In the genomic region with DNA sequence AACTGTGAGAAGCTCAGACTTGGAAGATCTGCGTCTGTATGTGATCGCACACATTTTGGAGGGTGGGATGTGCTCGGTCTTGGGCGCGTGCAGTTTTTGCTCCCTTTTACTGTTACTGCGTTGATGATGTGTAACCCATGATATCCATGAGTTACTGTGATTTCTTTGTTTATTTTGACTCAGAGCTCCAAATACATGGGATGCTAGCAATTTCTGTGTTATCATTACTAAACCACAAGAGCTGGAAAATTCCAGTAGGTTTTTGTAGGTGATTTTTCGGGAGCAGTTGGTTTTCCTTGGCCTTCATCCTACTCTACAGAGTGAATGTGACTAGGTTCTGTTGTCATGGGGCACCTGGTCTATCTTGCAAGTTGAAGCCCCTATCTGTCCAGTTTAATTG, we compare ENCODE assay signal across 17 cellular contexts.
DNase-seq lines count a peak whose midpoint lies in the region; ATAC-seq, FAIRE-seq and TF ChIP-seq lines count a peak whose summit lies in the region.
"Had no signal": no experiment of that assay in that cellular context is flagged by ENCODE, and none has a peak within 500 bp of the region (broad histone marks: within the 10 kb centered on the region; RNA-seq: fewer than 3 reads in every experiment).

No MANE protein-coding gene starts in this region.

- POLR2A ChIA-PET in GM12878 (lab: Charles Lee), result no interaction called here

- TF ChIP-seq RAD21 in GM12878 (IDR thresholded peaks at IDR 0.05; ENCODE audit: insufficient read depth, low read depth, low read length), result no peak

- H3K9me3 ChIP-seq in right cardiac atrium (ENCODE audit: control insufficient read depth, low read length) (no peaks in the 10 kb centered on the region), GM12878 (replicated peaks; ENCODE audit: control insufficient read depth, insufficient read depth, low read length) (no peaks in the 10 kb centered on the region), right lobe of liver (no peaks in the 10 kb centered on the region)
- H3K9me3 ChIP-seq: body of pancreas, heart right ventricle, SK-N-SH, upper lobe of left lung had no signal

- FAIRE-seq in GM12878 (lab: Jason Lieb, UNC), result no peak

- ATAC-seq in right cardiac atrium, result no peak
- no peak for ATAC-seq in left ventricle myocardium superior
- ATAC-seq in GM12878, result no peak
- no peak for ATAC-seq in HG03571 (IDR thresholded peaks at IDR 0.05; ENCODE audit: unreplicated experiment)
- no peak for ATAC-seq in HG02763 (IDR thresholded peaks at IDR 0.05; ENCODE audit: unreplicated experiment)
- ATAC-seq in right lobe of liver, result no peak
- ATAC-seq: activated CD8-positive, alpha-beta T cell treated with anti-CD3 and anti-CD28 coated beads for 36 hours; body of pancreas had no signal

- no peak overlapping the region for H3K4me2 ChIP-seq in GM12878 (ENCODE audit: control insufficient read depth, insufficient read depth)
- H3K4me2 ChIP-seq: SK-N-SH had no signal

- SMC1A ChIA-PET in GM12878 (lab: Charles Lee; ENCODE audit: uncharacterized antibody, unreplicated experiment), result no interaction called here

- TF ChIP-seq CTCF in GM12878 (IDR thresholded peaks at IDR 0.05 in 2 of 3, conservative IDR thresholded peaks at IDR 0.05 in 1 of 3; ENCODE audit: control insufficient read depth in 2 of 3, extremely low read depth in 1 of 3, insufficient read depth in 1 of 3, low read depth in 3 of 3, low read length in 3 of 3) (no peak), right lobe of liver (IDR thresholded peaks at IDR 0.05) (no peak)

- intact Hi-C loops in right cardiac atrium (cut with DNase I) (no loop called here), left ventricle myocardium superior (cut with micrococcal nuclease) (no loop called here), GM12878 (cut with micrococcal nuclease; ENCODE audit: unreplicated experiment) (no loop called here), right lobe of liver (cut with DNase I) (no loop called here)

- no peaks in the 10 kb centered on the region for H4K20me1 ChIP-seq in GM12878 (ENCODE audit: control insufficient read depth, insufficient read depth)

- H3K4me3 ChIP-seq in right cardiac atrium (ENCODE audit: low read length) (no peak overlapping the region), GM12878 (no peak overlapping the region), right lobe of liver (no peak overlapping the region)
- H3K4me3 ChIP-seq: body of pancreas, upper lobe of left lung had no signal

- H3K27ac ChIP-seq in right cardiac atrium (ENCODE audit: low read length) (peak overlapping the region; percentile 20), GM12878 (ENCODE audit: control insufficient read depth, insufficient read depth) (no peak overlapping the region), right lobe of liver (no peak overlapping the region)
- H3K27ac ChIP-seq: body of pancreas, upper lobe of left lung had no signal

- RAD21 ChIA-PET in GM12878 (lab: Charles Lee; ENCODE audit: unreplicated experiment), result no interaction called here

- no TSS peak for BruUV-seq in GM12878 (replicated peaks; lab: Mats Ljungman, UMichigan)

- in situ Hi-C loops in GM12878 (cut with MboI), result no loop called here

- no peaks in the 10 kb centered on the region for H3K79me2 ChIP-seq in GM12878 (ENCODE audit: control insufficient read depth, insufficient read depth, low read length)

- no peak overlapping the region for H2AFZ ChIP-seq in GM12878 (ENCODE audit: control insufficient read depth, low read depth, low read length)

- no peaks in the 10 kb centered on the region for H3K27me3 ChIP-seq in right cardiac atrium (ENCODE audit: control insufficient read depth, insufficient read depth)
- H3K27me3 ChIP-seq in GM12878 (replicated peaks in 1 of 2; ENCODE audit: control insufficient read depth in 2 of 2, insufficient read depth in 2 of 2, low read length in 1 of 2), result no peaks in the 10 kb centered on the region; a peak in 1 of 4 replicates
- H3K27me3 ChIP-seq in right lobe of liver, result no peaks in the 10 kb centered on the region
- H3K27me3 ChIP-seq: body of pancreas, heart right ventricle, upper lobe of left lung had no signal

- CTCF ChIA-PET in GM12878 (lab: Yijun Ruan, JAX), result no interaction called here

- H3K36me3 ChIP-seq in GM12878 (ENCODE audit: control insufficient read depth in 2 of 2, insufficient read depth in 2 of 2, low read length in 1 of 2) (no peaks in the 10 kb centered on the region), right lobe of liver (no peaks in the 10 kb centered on the region)
- H3K36me3 ChIP-seq: heart right ventricle, upper lobe of left lung had no signal

- 66% methylated on average over 7 of the region's 7 CpGs for WGBS in right cardiac atrium
- 52% methylated on average over 7 of the region's 7 CpGs for WGBS in GM12878 (ENCODE audit: insufficient coverage, insufficient replicate concordance, low lambda C conversion rate, missing lambda C conversion rate)
- WGBS in right lobe of liver (ENCODE audit: insufficient coverage, low coverage, low lambda C conversion rate, missing lambda C conversion rate), result 90% methylated on average over 3 of the region's 7 CpGs

- TF ChIP-seq POLR2A in GM12878 (IDR thresholded peaks at IDR 0.05; ENCODE audit: low read depth, low read length) (no peak), right lobe of liver (IDR thresholded peaks at IDR 0.05) (no peak)

- TF ChIP-seq EP300 in GM12878 (IDR thresholded peaks at IDR 0.05; ENCODE audit: borderline replicate concordance in 1 of 2, control insufficient read depth in 1 of 2, low read depth in 2 of 2, low read length in 2 of 2), result no peak

- DNase-seq in right cardiac atrium (no peak), left ventricle myocardium superior (no peak), GM12878 (ENCODE audit: low read depth, low spot score) (no peak), iris pigment epithelial cell (ENCODE audit: low read depth) (peak; percentile 67), Kasumi-1 (lab: John Stamatoyannopoulos, UW) (no peak), right lobe of liver (no peak)
- DNase-seq: activated CD8-positive, alpha-beta T cell treated with anti-CD3 and anti-CD28 coated beads for 36 hours; body of pancreas; H9; heart right ventricle; KBM-7; NCI-H1417 treated with DMSO at 0.1 percent for 48 hours; SK-N-SH; stimulated activated CD8-positive, alpha-beta memory T cell treated with anti-CD3 and anti-CD28 coated beads, Interleukin-4, amount 100 ng/mL, for 48 hours; upper lobe of left lung had no signal

- peaks cover 2% of the 10 kb centered on the region for H3K4me1 ChIP-seq in right cardiac atrium (ENCODE audit: control insufficient read depth, insufficient read depth, low read length)
- H3K4me1 ChIP-seq in GM12878 (ENCODE audit: control insufficient read depth, insufficient read depth, low read length), result no peaks in the 10 kb centered on the region
- peaks cover 0 to 8% (median 0%) of the 10 kb centered on the region in 4 donors for H3K4me1 ChIP-seq in right lobe of liver

- H3K9ac ChIP-seq in GM12878 (ENCODE audit: control insufficient read depth, insufficient read depth, low read length), result no peak overlapping the region
- H3K9ac ChIP-seq: SK-N-SH had no signal

TF ChIP-seq in GM12878, 131 proteins besides CTCF, POLR2A, EP300 and RAD21 (continues in another document):
- TF ChIP-seq, protein P1, sequence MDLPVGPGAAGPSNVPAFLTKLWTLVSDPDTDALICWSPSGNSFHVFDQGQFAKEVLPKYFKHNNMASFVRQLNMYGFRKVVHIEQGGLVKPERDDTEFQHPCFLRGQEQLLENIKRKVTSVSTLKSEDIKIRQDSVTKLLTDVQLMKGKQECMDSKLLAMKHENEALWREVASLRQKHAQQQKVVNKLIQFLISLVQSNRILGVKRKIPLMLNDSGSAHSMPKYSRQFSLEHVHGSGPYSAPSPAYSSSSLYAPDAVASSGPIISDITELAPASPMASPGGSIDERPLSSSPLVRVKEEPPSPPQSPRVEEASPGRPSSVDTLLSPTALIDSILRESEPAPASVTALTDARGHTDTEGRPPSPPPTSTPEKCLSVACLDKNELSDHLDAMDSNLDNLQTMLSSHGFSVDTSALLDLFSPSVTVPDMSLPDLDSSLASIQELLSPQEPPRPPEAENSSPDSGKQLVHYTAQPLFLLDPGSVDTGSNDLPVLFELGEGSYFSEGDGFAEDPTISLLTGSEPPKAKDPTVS (IDR thresholded peaks at IDR 0.05; ENCODE audit: low read depth, low read length), result no peak
- TF ChIP-seq, protein P2, sequence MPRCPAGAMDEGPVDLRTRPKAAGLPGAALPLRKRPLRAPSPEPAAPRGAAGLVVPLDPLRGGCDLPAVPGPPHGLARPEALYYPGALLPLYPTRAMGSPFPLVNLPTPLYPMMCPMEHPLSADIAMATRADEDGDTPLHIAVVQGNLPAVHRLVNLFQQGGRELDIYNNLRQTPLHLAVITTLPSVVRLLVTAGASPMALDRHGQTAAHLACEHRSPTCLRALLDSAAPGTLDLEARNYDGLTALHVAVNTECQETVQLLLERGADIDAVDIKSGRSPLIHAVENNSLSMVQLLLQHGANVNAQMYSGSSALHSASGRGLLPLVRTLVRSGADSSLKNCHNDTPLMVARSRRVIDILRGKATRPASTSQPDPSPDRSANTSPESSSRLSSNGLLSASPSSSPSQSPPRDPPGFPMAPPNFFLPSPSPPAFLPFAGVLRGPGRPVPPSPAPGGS (IDR thresholded peaks at IDR 0.05; ENCODE audit: borderline replicate concordance, insufficient read depth, low read depth, low read length, poor library complexity, severe bottlenecking), result peak; percentile 33
- no peak for TF ChIP-seq HDAC6 (IDR thresholded peaks at IDR 0.05; ENCODE audit: unreplicated experiment)
- TF ChIP-seq, protein P3, sequence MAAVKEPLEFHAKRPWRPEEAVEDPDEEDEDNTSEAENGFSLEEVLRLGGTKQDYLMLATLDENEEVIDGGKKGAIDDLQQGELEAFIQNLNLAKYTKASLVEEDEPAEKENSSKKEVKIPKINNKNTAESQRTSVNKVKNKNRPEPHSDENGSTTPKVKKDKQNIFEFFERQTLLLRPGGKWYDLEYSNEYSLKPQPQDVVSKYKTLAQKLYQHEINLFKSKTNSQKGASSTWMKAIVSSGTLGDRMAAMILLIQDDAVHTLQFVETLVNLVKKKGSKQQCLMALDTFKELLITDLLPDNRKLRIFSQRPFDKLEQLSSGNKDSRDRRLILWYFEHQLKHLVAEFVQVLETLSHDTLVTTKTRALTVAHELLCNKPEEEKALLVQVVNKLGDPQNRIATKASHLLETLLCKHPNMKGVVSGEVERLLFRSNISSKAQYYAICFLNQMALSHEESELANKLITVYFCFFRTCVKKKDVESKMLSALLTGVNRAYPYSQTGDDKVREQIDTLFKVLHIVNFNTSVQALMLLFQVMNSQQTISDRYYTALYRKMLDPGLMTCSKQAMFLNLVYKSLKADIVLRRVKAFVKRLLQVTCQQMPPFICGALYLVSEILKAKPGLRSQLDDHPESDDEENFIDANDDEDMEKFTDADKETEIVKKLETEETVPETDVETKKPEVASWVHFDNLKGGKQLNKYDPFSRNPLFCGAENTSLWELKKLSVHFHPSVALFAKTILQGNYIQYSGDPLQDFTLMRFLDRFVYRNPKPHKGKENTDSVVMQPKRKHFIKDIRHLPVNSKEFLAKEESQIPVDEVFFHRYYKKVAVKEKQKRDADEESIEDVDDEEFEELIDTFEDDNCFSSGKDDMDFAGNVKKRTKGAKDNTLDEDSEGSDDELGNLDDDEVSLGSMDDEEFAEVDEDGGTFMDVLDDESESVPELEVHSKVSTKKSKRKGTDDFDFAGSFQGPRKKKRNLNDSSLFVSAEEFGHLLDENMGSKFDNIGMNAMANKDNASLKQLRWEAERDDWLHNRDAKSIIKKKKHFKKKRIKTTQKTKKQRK (IDR thresholded peaks at IDR 0.05; ENCODE audit: low read depth, low read length), result no peak
